ENCODE assay signal across 33 cellular contexts in the genomic region with DNA sequence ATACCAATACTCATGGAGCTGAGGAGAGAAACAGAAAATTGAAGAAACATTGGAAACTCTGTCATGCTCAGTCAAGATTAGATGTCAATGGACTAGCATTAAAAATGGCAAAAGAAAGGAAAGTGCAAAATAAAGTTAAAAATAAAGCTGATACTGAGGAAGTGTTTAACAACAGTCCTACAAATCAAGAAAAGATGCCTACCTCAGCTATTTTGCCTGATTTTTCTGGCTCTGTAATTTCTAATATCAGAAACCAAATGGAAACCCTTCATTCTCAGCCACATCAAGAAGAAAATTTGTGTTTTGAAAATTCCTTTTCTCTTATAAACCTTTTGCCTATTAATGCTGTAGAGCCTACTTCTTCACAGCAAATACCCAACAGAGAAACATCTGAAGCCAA.
"Had no signal": no experiment of that assay in that cellular context is flagged by ENCODE, and none has a peak within 500 bp of the region (broad histone marks: within the 10 kb centered on the region; RNA-seq: fewer than 3 reads in every experiment).

No MANE protein-coding gene starts in this region.

- H3K27ac ChIP-seq: adrenal gland, body of pancreas, brain microvascular endothelial cell, breast epithelium, VCaP had no signal

- H3K9me3 ChIP-seq: body of pancreas, breast epithelium had no signal

- DNase-seq: activated B cell treated with CpG ODN at 0.5 μM for 24 hours; activated CD4-positive, alpha-beta memory T cell treated with anti-CD3 and anti-CD28 coated beads for 36 hours; activated CD4-positive, alpha-beta T cell treated with anti-CD3 and anti-CD28 coated beads for 4 hours; activated CD4-positive, alpha-beta T cell treated with anti-CD3 and anti-CD28 coated beads, Interleukin-2, amount 10 ng/mL, durations not matched to agents 24 days and 14 days; activated CD4-positive, alpha-beta T cell treated with anti-CD3 and anti-CD28 coated beads, Interleukin-2, amount 50 U/mL, for 1 hour; activated CD4-positive, alpha-beta T cell treated with anti-CD3 and anti-CD28 coated beads, Interleukin-2, amount 50 U/mL, for 4 hours; activated CD4-positive, CD25-positive, alpha-beta regulatory T cell treated with anti-CD3 and anti-CD28 coated beads, Interleukin-2, amount 50 U/mL, for 72 hours; activated CD8-positive, alpha-beta memory T cell treated with anti-CD3 and anti-CD28 coated beads, Interleukin-2, amount 50 U/mL, for 4 hours; activated CD8-positive, alpha-beta T cell treated with anti-CD3 and anti-CD28 coated beads for 36 hours; activated effector memory CD4-positive, alpha-beta T cell treated with anti-CD3 and anti-CD28 coated beads, Interleukin-2, amount 50 U/mL, for 16 hours; activated gamma-delta T cell treated with Interleukin-2 at 50 U/mL for 16 hours; activated naive CD4-positive, alpha-beta T cell; activated naive CD4-positive, alpha-beta T cell treated with anti-CD3 and anti-CD28 coated beads for 36 hours; activated naive CD4-positive, alpha-beta T cell treated with anti-CD3 and anti-CD28 coated beads, Interleukin-2, amount 50 U/mL, for 16 hours; activated naive CD8-positive, alpha-beta T cell treated with anti-CD3 and anti-CD28 coated beads for 36 hours; activated T-cell treated with anti-CD3 and anti-CD28 coated beads for 4 hours; activated T-cell treated with anti-CD3 and anti-CD28 coated beads, Interleukin-2, amount 50 U/mL, for 1 hour; activated T-cell treated with anti-CD3 and anti-CD28 coated beads, Interleukin-2, amount 50 U/mL, for 4 hours; activated T-cell treated with anti-CD3 and anti-CD28 coated beads, Interleukin-2, amount 50 U/mL, for 72 hours; adrenal gland; amniotic stem cell; aorta; body of pancreas; brain microvascular endothelial cell; central memory CD4-positive, alpha-beta T cell; T-helper 2 cell; T-helper 9 cell had no signal

- FAIRE-seq: astrocyte, TTC549 had no signal

- H3K27me3 ChIP-seq: adrenal gland, body of pancreas, brain microvascular endothelial cell, breast epithelium had no signal

- H3K4me3 ChIP-seq: adrenal gland, body of pancreas, breast epithelium had no signal

- H3K4me1 ChIP-seq: adrenal gland, body of pancreas, breast epithelium had no signal

- H3K36me3 ChIP-seq: adrenal gland, brain microvascular endothelial cell, breast epithelium had no signal

- ATAC-seq: activated CD8-positive, alpha-beta T cell treated with anti-CD3 and anti-CD28 coated beads for 36 hours; activated naive CD4-positive, alpha-beta T cell treated with anti-CD3 and anti-CD28 coated beads, Interleukin-2, amount 50 U/mL, for 72 hours; activated T-cell treated with anti-CD3 and anti-CD28 coated beads, Interleukin-2, amount 50 U/mL, for 4 hours; activated T-cell treated with anti-CD3 and anti-CD28 coated beads, Interleukin-2, amount 50 U/mL, for 72 hours; activated T-helper 17 cell treated with anti-CD3 and anti-CD28 coated beads, Interleukin-2, amount 50 U/mL, for 72 hours; body of pancreas had no signal
